Comparison of ENCODE assay signal across 18 cellular contexts in the genomic region with DNA sequence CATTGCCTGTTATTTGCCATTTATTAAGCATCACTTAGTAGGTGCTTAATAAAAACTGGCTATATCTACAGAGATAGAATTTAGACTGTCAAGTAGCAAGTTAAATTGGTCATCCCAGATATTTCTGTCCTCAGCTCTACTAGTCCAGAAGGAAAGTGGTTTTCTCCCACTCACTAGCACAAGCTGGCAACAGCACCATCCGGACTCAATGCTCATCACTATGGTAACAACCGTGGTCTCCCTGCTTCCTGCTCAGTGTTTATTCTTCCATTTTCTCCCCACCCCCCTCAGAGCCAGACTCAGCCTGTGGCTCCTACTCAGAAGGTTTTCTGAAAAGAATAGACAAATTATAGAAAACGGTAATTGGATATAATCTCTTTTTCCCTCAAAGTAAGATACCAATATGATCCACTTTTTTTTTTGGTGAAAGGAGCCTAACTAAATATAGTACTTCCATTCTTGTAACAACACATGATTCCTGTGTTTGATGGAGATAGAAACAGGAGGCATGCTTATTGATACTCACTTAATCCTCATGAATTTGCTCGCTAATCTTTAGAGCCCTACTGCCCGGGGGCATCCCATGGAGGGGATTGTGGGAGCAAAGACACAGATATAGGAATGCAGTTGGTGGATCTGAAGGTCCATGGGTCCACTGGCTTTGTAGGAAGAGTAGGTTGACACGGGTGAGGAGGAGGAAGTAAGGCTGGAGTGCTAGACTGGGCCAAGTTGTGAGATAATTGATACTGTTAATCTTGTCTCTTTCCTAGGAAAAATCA.
DNase-seq lines count a peak whose midpoint lies in the region; ATAC-seq and FAIRE-seq lines count a peak whose summit lies in the region.
"Had no signal": no experiment of that assay in that cellular context is flagged by ENCODE, and none has a peak within 500 bp of the region (broad histone marks: within the 10 kb centered on the region; RNA-seq: fewer than 3 reads in every experiment).

No MANE protein-coding gene starts in this region.

- no peak overlapping the region for H2BK5ac ChIP-seq in mesenchymal stem cell (ENCODE audit: low read depth, low read length, poor library complexity, severe bottlenecking)

- peak overlapping the region; percentile 74 for H2BK15ac ChIP-seq in mesenchymal stem cell (ENCODE audit: low read depth, poor library complexity, severe bottlenecking)

- no peak overlapping the region for H2AK5ac ChIP-seq in mesenchymal stem cell (ENCODE audit: low read length, severe bottlenecking)

- H3K4me2 ChIP-seq in mesenchymal stem cell (ENCODE audit: low read length, poor library complexity, severe bottlenecking) = no peak overlapping the region

- H2AFZ ChIP-seq in mesenchymal stem cell (ENCODE audit: low read depth, low read length) = no peak overlapping the region

- no peak for FAIRE-seq in HTR-8/SVneo (lab: Jason Lieb, UNC)
- FAIRE-seq: H54 had no signal

- DNase-seq in Daoy (ENCODE audit: low read depth) (peak; percentile 58), M059J (ENCODE audit: low read depth) (peak; percentile 23), mesenchymal stem cell (peak; percentile 29), NCI-H1930 (lab: John Stamatoyannopoulos, UW) (no peak), HTR-8/SVneo (ENCODE audit: insufficient read length, low spot score) (no peak), medulla oblongata (ENCODE audit: extremely low spot score) (no peak)
- DNase-seq: activated CD4-positive, alpha-beta T cell treated with anti-CD3 and anti-CD28 coated beads for 48 hours; BE2C; KG1; naive B cell; NCI-H510A; PC-3; stimulated activated naive B cell treated with anti-CD40 and anti-IgM and Interleukin-4, amounts not matched to agents 10 μg/mL and 1 μg/mL and 100 μg/mL, for 72 hours; trophoblast cell had no signal

- WGBS in mesenchymal stem cell = 55% methylated on average over 4 of the region's 6 CpGs

- H3K4me1 ChIP-seq in mesenchymal stem cell (ENCODE audit: control insufficient read depth, insufficient read depth, low read depth, low read length) = peaks cover 5% of the 10 kb centered on the region
- H3K4me1 ChIP-seq: BE2C had no signal

- H3K14ac ChIP-seq in mesenchymal stem cell (ENCODE audit: low read length in 2 of 2) = no peak overlapping the region

- no peaks in the 10 kb centered on the region for H3K9me3 ChIP-seq in mesenchymal stem cell (ENCODE audit: control insufficient read depth, low read length)
- H3K9me3 ChIP-seq: BE2C had no signal

- peak overlapping the region in 1 of 2 experiments; percentile 69 for H3K18ac ChIP-seq in mesenchymal stem cell (ENCODE audit: low read depth in 1 of 2, low read length in 2 of 2)

- H3K4me3 ChIP-seq in mesenchymal stem cell (ENCODE audit: insufficient read depth in 1 of 2, low read depth in 1 of 2, low read length in 2 of 2) = no peak overlapping the region

- H4K91ac ChIP-seq in mesenchymal stem cell (ENCODE audit: low read length) = no peak overlapping the region

- no peak overlapping the region for H3K9ac ChIP-seq in mesenchymal stem cell (ENCODE audit: low read length)

- no peak overlapping the region for H4K8ac ChIP-seq in mesenchymal stem cell (ENCODE audit: low read length)

- H3K27ac ChIP-seq in angular gyrus (ENCODE audit: low read depth, low read length) (peak overlapping the region; percentile 62), mesenchymal stem cell (ENCODE audit: low read length, poor library complexity, severe bottlenecking) (no peak overlapping the region)

- no peak overlapping the region for H3K23ac ChIP-seq in mesenchymal stem cell (ENCODE audit: low read length in 2 of 2)

- no peaks in the 10 kb centered on the region for H3K79me1 ChIP-seq in mesenchymal stem cell (replicated peaks; ENCODE audit: low read length, poor library complexity, severe bottlenecking)

- H3K4ac ChIP-seq in mesenchymal stem cell (ENCODE audit: low read depth in 1 of 2, low read length in 2 of 2) = no peak overlapping the region

- no peaks in the 10 kb centered on the region for H3K27me3 ChIP-seq in mesenchymal stem cell (ENCODE audit: control insufficient read depth in 1 of 2, insufficient read depth in 1 of 2, low read length in 2 of 2)
- H3K27me3 ChIP-seq: BE2C had no signal

- H2BK120ac ChIP-seq in mesenchymal stem cell (ENCODE audit: low read depth, low read length) = no peak overlapping the region

- H2BK12ac ChIP-seq in mesenchymal stem cell (ENCODE audit: low read length in 2 of 2) = peak overlapping the region in 1 of 2 experiments; percentile 37

- H3K36me3 ChIP-seq in mesenchymal stem cell (ENCODE audit: control insufficient read depth in 1 of 2, insufficient read depth in 2 of 2, low read depth in 1 of 2, low read length in 2 of 2) = no peaks in the 10 kb centered on the region
- H3K36me3 ChIP-seq: BE2C had no signal

- ATAC-seq in HG03159 (IDR thresholded peaks at IDR 0.05; ENCODE audit: unreplicated experiment) = no peak
- ATAC-seq: PC-3; SK-N-SH treated with all-trans-retinoic acid at 6 μM for 48 hours; stimulated activated naive B cell treated with anti-CD40 and anti-IgM and Interleukin-4, amounts not matched to agents 10 μg/mL and 1 μg/mL and 100 μg/mL, for 72 hours had no signal

Comparison
In these comparisons a context has a peak if more than half of its experiments do, and no peak if none do; other contexts are left out.
1. DNase-seq: peak in Daoy (single experiment), M059J (single experiment) and mesenchymal stem cell (single experiment); none in NCI-H1930 (0 of 2), HTR-8/SVneo (single experiment) and medulla oblongata (single experiment).